1 cellular context compared by ENCODE assay signal in genomic region chr15:35507932-35508638, GRCh38.
TF ChIP-seq lines count a peak whose summit lies in the region.

No MANE protein-coding gene starts in this region.

TF ChIP-seq in HEK293T, 16 proteins besides CTCF, POLR2A, EP300 and RAD21 (continued from another document):
- no peak for TF ChIP-seq PKNOX1 (IDR thresholded peaks at IDR 0.05)
